1 cellular context compared by ENCODE assay signal in genomic region chr7:101066141-101066857, GRCh38.
TF ChIP-seq lines count a peak whose summit lies in the region.

No MANE protein-coding gene starts in this region.

TF ChIP-seq in H1, 55 proteins besides CTCF, POLR2A, EP300 and RAD21 (continued from another document):
- TF ChIP-seq, protein P1, sequence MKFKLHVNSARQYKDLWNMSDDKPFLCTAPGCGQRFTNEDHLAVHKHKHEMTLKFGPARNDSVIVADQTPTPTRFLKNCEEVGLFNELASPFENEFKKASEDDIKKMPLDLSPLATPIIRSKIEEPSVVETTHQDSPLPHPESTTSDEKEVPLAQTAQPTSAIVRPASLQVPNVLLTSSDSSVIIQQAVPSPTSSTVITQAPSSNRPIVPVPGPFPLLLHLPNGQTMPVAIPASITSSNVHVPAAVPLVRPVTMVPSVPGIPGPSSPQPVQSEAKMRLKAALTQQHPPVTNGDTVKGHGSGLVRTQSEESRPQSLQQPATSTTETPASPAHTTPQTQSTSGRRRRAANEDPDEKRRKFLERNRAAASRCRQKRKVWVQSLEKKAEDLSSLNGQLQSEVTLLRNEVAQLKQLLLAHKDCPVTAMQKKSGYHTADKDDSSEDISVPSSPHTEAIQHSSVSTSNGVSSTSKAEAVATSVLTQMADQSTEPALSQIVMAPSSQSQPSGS (IDR thresholded peaks at IDR 0.05; ENCODE audit: low read length) = no peak
- no peak for TF ChIP-seq KDM4A (IDR thresholded peaks at IDR 0.05; ENCODE audit: low read depth, low read length, severe bottlenecking)
- TF ChIP-seq TAF1 (IDR thresholded peaks at IDR 0.05; ENCODE audit: low read depth, low read length) = no peak
- no peak for TF ChIP-seq CTBP2 (IDR thresholded peaks at IDR 0.05; ENCODE audit: borderline replicate concordance, insufficient read depth, insufficient read length, low read length)
- TF ChIP-seq CBX5 (IDR thresholded peaks at IDR 0.05; ENCODE audit: low read depth, low read length) = no peak
- TF ChIP-seq TAF7 (optimal IDR thresholded peaks at IDR 0.05; ENCODE audit: borderline replicate concordance, low read depth, low read length) = no peak
- no peak for TF ChIP-seq RBBP5 (IDR thresholded peaks at IDR 0.05; ENCODE audit: borderline replicate concordance, low read depth, low read length)
- TF ChIP-seq SP4 (IDR thresholded peaks at IDR 0.05; ENCODE audit: low read length) = no peak
